In genomic region chr3:128537091-128537703, GRCh38 we compare ENCODE assay signal across 1 cellular context.
TF ChIP-seq lines count a peak whose summit lies in the region.

No MANE protein-coding gene starts in this region.

TF ChIP-seq in GM23338, 12 proteins besides CTCF, POLR2A, EP300 and RAD21 (continued from another document):
- no peak for TF ChIP-seq ZNF331 (CRISPR knock-in tag; IDR thresholded peaks at IDR 0.05; ENCODE audit: low read depth)
